Comparison of ENCODE assay signal across 9 cellular contexts in genomic region chr9:126613656-126614055, GRCh38. TPM values are rescaled to one million over a fixed set of nuclear protein-coding genes. Genes with fewer than 3 reads are reported as not detected.
DNase-seq lines count a peak whose midpoint lies in the region; ATAC-seq and TF ChIP-seq lines count a peak whose summit lies in the region.
"Had no signal": no experiment of that assay in that cellular context is flagged by ENCODE, and none has a peak within 500 bp of the region (broad histone marks: within the 10 kb centered on the region; RNA-seq: fewer than 3 reads in every experiment).

Gene LMX1B, plus strand, starts transcription at chr9:126613928. Its CDS starts 522 bp downstream, at chr9:126614450.

- DNase-seq in NCI-H345 (lab: John Stamatoyannopoulos, UW) (peak; percentile 28), NCI-H345 treated with DMSO at 0.1 percent for 48 hours (lab: John Stamatoyannopoulos, UW; ENCODE audit: unreplicated experiment) (no peak), SK-N-DZ (ENCODE audit: low spot score) (peak; percentile 44), glomerular visceral epithelial cell (ENCODE audit: extremely low spot score) (peak; percentile 25)
- no peak for DNase-seq in stimulated activated effector memory CD8-positive, alpha-beta T cell treated with anti-CD3 and anti-CD28 coated beads, Interleukin-12 subunit alpha, Interleukin-12 subunit beta, amount 100 ng/mL, for 72 hours (ENCODE audit: low spot score in 2 of 2)

- H3K4me3 Mint-ChIP-seq in stimulated activated effector memory CD8-positive, alpha-beta T cell treated with anti-CD3 and anti-CD28 coated beads, Interleukin-12 subunit alpha, Interleukin-12 subunit beta, amount 100 ng/mL, for 72 hours: peak within 1 kb of the TSS; percentile 57

- ATAC-seq in stimulated activated effector memory CD8-positive, alpha-beta T cell treated with anti-CD3 and anti-CD28 coated beads, Interleukin-12 subunit alpha, Interleukin-12 subunit beta, amount 100 ng/mL, for 72 hours: no peak
- ATAC-seq in HG02884 (IDR thresholded peaks at IDR 0.05; ENCODE audit: unreplicated experiment): no peak
- ATAC-seq in GM18505 (IDR thresholded peaks at IDR 0.05; ENCODE audit: unreplicated experiment): no peak
- no peak for ATAC-seq in HG03108 (IDR thresholded peaks at IDR 0.05; ENCODE audit: unreplicated experiment)

- no peaks in the 10 kb centered on the region for H3K9me3 Mint-ChIP-seq in stimulated activated effector memory CD8-positive, alpha-beta T cell treated with anti-CD3 and anti-CD28 coated beads, Interleukin-12 subunit alpha, Interleukin-12 subunit beta, amount 100 ng/mL, for 72 hours

- H3K4me1 Mint-ChIP-seq in stimulated activated effector memory CD8-positive, alpha-beta T cell treated with anti-CD3 and anti-CD28 coated beads, Interleukin-12 subunit alpha, Interleukin-12 subunit beta, amount 100 ng/mL, for 72 hours: peaks cover 28% of the 10 kb centered on the region

- H3K36me3 Mint-ChIP-seq in stimulated activated effector memory CD8-positive, alpha-beta T cell treated with anti-CD3 and anti-CD28 coated beads, Interleukin-12 subunit alpha, Interleukin-12 subunit beta, amount 100 ng/mL, for 72 hours: no peaks in the 10 kb centered on the region

- TF ChIP-seq POLR2A in GM18505 (IDR thresholded peaks at IDR 0.05; ENCODE audit: borderline replicate concordance, extremely low read depth, insufficient read depth, insufficient read length): no peak

- H3K27ac Mint-ChIP-seq in stimulated activated effector memory CD8-positive, alpha-beta T cell treated with anti-CD3 and anti-CD28 coated beads, Interleukin-12 subunit alpha, Interleukin-12 subunit beta, amount 100 ng/mL, for 72 hours: no peak within 1 kb of the TSS

RNA-seq across cellular contexts. Expression of gene LMX1B, which starts in this region (rescaled TPM):
- polyA plus RNA-seq in SK-N-DZ (2014; cell fraction: cytosol; rRNA removed): 0.08 TPM in 1 of 2 replicates, not detected in the other
- polyA plus RNA-seq in SK-N-DZ (2014; cell fraction: nucleus; rRNA removed): not detected in 2 replicates
- polyA plus RNA-seq: neural cell had no signal

Comparison
In these comparisons a context has a peak if more than half of its experiments do, and no peak if none do; other contexts are left out.
1. DNase-seq: peak in NCI-H345 (single experiment), SK-N-DZ (single experiment) and glomerular visceral epithelial cell (single experiment); none in NCI-H345 treated with DMSO at 0.1 percent for 48 hours (single experiment) and stimulated activated effector memory CD8-positive, alpha-beta T cell treated with anti-CD3 and anti-CD28 coated beads, Interleukin-12 subunit alpha, Interleukin-12 subunit beta, amount 100 ng/mL, for 72 hours (0 of 2).